25 cellular contexts compared by ENCODE assay signal in genomic region chr11:70630068-70630467, GRCh38.
A peak's percentile ranks its signal among the peaks of the same experiment; 100 is the strongest.
DNase-seq lines count a peak whose midpoint lies in the region; ATAC-seq and TF ChIP-seq lines count a peak whose summit lies in the region.
"Had no signal": no experiment of that assay in that cellular context is flagged by ENCODE, and none has a peak within 500 bp of the region (broad histone marks: within the 10 kb centered on the region; RNA-seq: fewer than 3 reads in every experiment).

No MANE protein-coding gene starts in this region.

- H3K4me3 Mint-ChIP-seq in activated T-helper 2 cell treated with anti-CD3 and anti-CD28 coated beads, Interferon-gamma antibody, Interleukin-2, Interleukin-4, amounts not matched to agents 10 μg/mL and 5 μg/mL and 100 μg/mL, durations not matched to agents 14 hours and 24 hours and 36 hours (ENCODE audit: low read depth): no peak overlapping the region
- H3K4me3 Mint-ChIP-seq: CD14-positive monocyte; CD4-positive, alpha-beta memory T cell; CD4-positive, CD25-positive, alpha-beta regulatory T cell; CD8-positive, alpha-beta memory T cell had no signal

- no peaks in the 10 kb centered on the region for H3K79me2 ChIP-seq in mammary epithelial cell (ENCODE audit: insufficient read depth, low read length)

- H3K79me1 ChIP-seq in neuronal stem cell (ENCODE audit: low read depth, low read length): no peaks in the 10 kb centered on the region

- CTCF ChIA-PET in mammary epithelial cell (lab: Charles Lee; ENCODE audit: low non-redundant PET): no interaction called here

- H3K4me3 ChIP-seq in dorsolateral prefrontal cortex (no peak overlapping the region), neuronal stem cell (ENCODE audit: low read length in 2 of 2) (no peak overlapping the region), mammary epithelial cell (replicated peaks in 1 of 3; ENCODE audit: insufficient read depth in 1 of 3, low read depth in 2 of 3, low read length in 3 of 3) (no peak overlapping the region)
- H3K4me3 ChIP-seq: BLaER1, GM12878 had no signal

- H2AFZ ChIP-seq in neuronal stem cell (ENCODE audit: low read length) (no peak overlapping the region), mammary epithelial cell (ENCODE audit: low read depth, low read length) (no peak overlapping the region)

- H4K20me1 ChIP-seq in mammary epithelial cell (ENCODE audit: insufficient read depth, low read length): no peaks in the 10 kb centered on the region
- H4K20me1 ChIP-seq: BLaER1 had no signal

- dilution Hi-C loops in mammary epithelial cell (cut with HindIII; ENCODE audit: low sequenced_read_pairs): no loop called here

- H2AK5ac ChIP-seq in neuronal stem cell (ENCODE audit: low read depth, low read length): peak overlapping the region; percentile 73

- H3K27me3 Mint-ChIP-seq in activated T-helper 2 cell treated with anti-CD3 and anti-CD28 coated beads, Interferon-gamma antibody, Interleukin-2, Interleukin-4, amounts not matched to agents 10 μg/mL and 5 μg/mL and 100 μg/mL, durations not matched to agents 14 hours and 24 hours and 36 hours (ENCODE audit: low read depth): no peaks in the 10 kb centered on the region
- H3K27me3 Mint-ChIP-seq: CD4-positive, CD25-positive, alpha-beta regulatory T cell had no signal

- no peak overlapping the region for H3K4me2 ChIP-seq in neuronal stem cell (ENCODE audit: insufficient read depth, low read length, poor library complexity, severe bottlenecking)
- no peak overlapping the region for H3K4me2 ChIP-seq in mammary epithelial cell (ENCODE audit: insufficient read depth, low read depth, low read length)
- H3K4me2 ChIP-seq: BLaER1 had no signal

- H3K14ac ChIP-seq in neuronal stem cell (ENCODE audit: low read length): no peak overlapping the region

- H3K27me3 ChIP-seq in dorsolateral prefrontal cortex (no peaks in the 10 kb centered on the region), neuronal stem cell (ENCODE audit: control insufficient read depth in 3 of 3, insufficient read depth in 3 of 3, low read depth in 1 of 3, low read length in 3 of 3) (no peaks in the 10 kb centered on the region), mammary epithelial cell (ENCODE audit: insufficient read depth, low read length) (no peaks in the 10 kb centered on the region)
- H3K27me3 ChIP-seq: BE2C, BLaER1 had no signal

- no peak overlapping the region for H2BK120ac ChIP-seq in neuronal stem cell (ENCODE audit: low read depth, low read length)

- no peaks in the 10 kb centered on the region for H3K36me3 Mint-ChIP-seq in activated T-helper 2 cell treated with anti-CD3 and anti-CD28 coated beads, Interferon-gamma antibody, Interleukin-2, Interleukin-4, amounts not matched to agents 10 μg/mL and 5 μg/mL and 100 μg/mL, durations not matched to agents 14 hours and 24 hours and 36 hours (ENCODE audit: low read depth)
- H3K36me3 Mint-ChIP-seq: CD14-positive monocyte; CD4-positive, alpha-beta memory T cell; CD4-positive, CD25-positive, alpha-beta regulatory T cell; CD8-positive, alpha-beta memory T cell had no signal

- H3K4me1 ChIP-seq in neuronal stem cell (ENCODE audit: control insufficient read depth in 2 of 2, insufficient read depth in 1 of 2, low read depth in 1 of 2, low read length in 2 of 2) (peaks cover 17 to 36% of the 10 kb centered on the region in 2 donors), mammary epithelial cell (ENCODE audit: insufficient read depth, low read length) (peaks cover 7% of the 10 kb centered on the region)

- peak overlapping the region in 31 of 59 donors; percentile 1 to 87 (median 59) for H3K27ac ChIP-seq in dorsolateral prefrontal cortex
- H3K27ac ChIP-seq in neuronal stem cell (replicated peaks; ENCODE audit: low read length): no peak overlapping the region
- peak overlapping the region; percentile 44 for H3K27ac ChIP-seq in temporal lobe (ENCODE audit: low read depth, low read length)
- H3K27ac ChIP-seq in mammary epithelial cell (ENCODE audit: insufficient read depth, low read depth, low read length): no peak overlapping the region
- H3K27ac ChIP-seq: BLaER1 had no signal

- H3K9me3 ChIP-seq in neuronal stem cell (replicated peaks in 1 of 2; ENCODE audit: control insufficient read depth in 2 of 2, insufficient read depth in 1 of 2, low read depth in 1 of 2, low read length in 2 of 2): peaks cover 0 to under 1% of the 10 kb centered on the region in 2 donors
- no peaks in the 10 kb centered on the region for H3K9me3 ChIP-seq in mammary epithelial cell (replicated peaks; ENCODE audit: insufficient read depth, low read length)
- H3K9me3 ChIP-seq: BE2C, BLaER1 had no signal

- ATAC-seq in HG03280 (IDR thresholded peaks at IDR 0.05; ENCODE audit: unreplicated experiment): no peak
- ATAC-seq: GM12878 had no signal

- in situ Hi-C loops in GM13977 (cut with MboI; ENCODE audit: low pct_unique_long_range_greater_than_20kb, low sequenced_read_pairs, unreplicated experiment) (no loop called here), mammary epithelial cell (cut with MboI; ENCODE audit: low sequenced_read_pairs in 2 of 2) (no loop called here)

- no peak overlapping the region for H3K4ac ChIP-seq in neuronal stem cell (ENCODE audit: low read length)

- H3K27ac Mint-ChIP-seq in activated T-helper 2 cell treated with anti-CD3 and anti-CD28 coated beads, Interferon-gamma antibody, Interleukin-2, Interleukin-4, amounts not matched to agents 10 μg/mL and 5 μg/mL and 100 μg/mL, durations not matched to agents 14 hours and 24 hours and 36 hours: no peak overlapping the region
- H3K27ac Mint-ChIP-seq: CD14-positive monocyte; CD4-positive, alpha-beta memory T cell; CD4-positive, CD25-positive, alpha-beta regulatory T cell; CD8-positive, alpha-beta memory T cell had no signal

- H2BK12ac ChIP-seq in neuronal stem cell (ENCODE audit: low read length): no peak overlapping the region

- peak overlapping the region; percentile 94 for H4K91ac ChIP-seq in neuronal stem cell (ENCODE audit: low read depth, low read length, poor library complexity)

- peak overlapping the region; percentile 53 for H3K23ac ChIP-seq in neuronal stem cell (ENCODE audit: low read depth, low read length, poor library complexity)

- no peak overlapping the region for H4K8ac ChIP-seq in neuronal stem cell (ENCODE audit: low read depth, low read length)

- intact Hi-C loops in dorsolateral prefrontal cortex (cut with DNase I) (no loop called here), mammary epithelial cell (cut with micrococcal nuclease) (no loop called here)
- intact Hi-C loops in activated T-helper 2 cell treated with anti-CD3 and anti-CD28 coated beads, Interferon-gamma antibody, Interleukin-2, Interleukin-4, amounts not matched to agents 10 μg/mL and 5 μg/mL and 100 μg/mL, durations not matched to agents 14 hours and 24 hours and 36 hours (cut with micrococcal nuclease): no loop called here

- TF ChIP-seq CTCF in dorsolateral prefrontal cortex (IDR thresholded peaks at IDR 0.05 in 54 of 56, conservative IDR thresholded peaks at IDR 0.05 in 2 of 56; ENCODE audit: low read depth in 1 of 56, partially characterized antibody in 56 of 56) (no peak), GM13977 (IDR thresholded peaks at IDR 0.05; ENCODE audit: extremely low read depth, insufficient read depth, missing control alignments) (no peak), mammary epithelial cell (conservative IDR thresholded peaks at IDR 0.05 in 1 of 2, IDR thresholded peaks at IDR 0.05 in 1 of 2; ENCODE audit: extremely low read depth in 1 of 2, insufficient read depth in 1 of 2, low read depth in 1 of 2, low read length in 2 of 2) (no peak)

- no TSS peak for BruUV-seq in mammary epithelial cell (replicated peaks; lab: Mats Ljungman, UMichigan)

- H3K36me3 ChIP-seq in neuronal stem cell (replicated peaks in 1 of 2; ENCODE audit: control insufficient read depth in 2 of 2, insufficient read depth in 2 of 2, low read length in 2 of 2) (no peaks in the 10 kb centered on the region), mammary epithelial cell (ENCODE audit: insufficient read depth, low read length) (no peaks in the 10 kb centered on the region)
- H3K36me3 ChIP-seq: BE2C, BLaER1 had no signal

- WGBS in neuronal stem cell (ENCODE audit: extremely low coverage in 2 of 2, insufficient read length in 2 of 2, insufficient replicate concordance in 1 of 2), 2 donors: no CpG with 5 or more reads among the region's 9 CpGs
- WGBS in mammary epithelial cell (ENCODE audit: low coverage, missing lambda C conversion rate): 93% methylated on average over 8 of the region's 9 CpGs

- H3K9me3 Mint-ChIP-seq in activated T-helper 2 cell treated with anti-CD3 and anti-CD28 coated beads, Interferon-gamma antibody, Interleukin-2, Interleukin-4, amounts not matched to agents 10 μg/mL and 5 μg/mL and 100 μg/mL, durations not matched to agents 14 hours and 24 hours and 36 hours: no peaks in the 10 kb centered on the region
- H3K9me3 Mint-ChIP-seq: CD14-positive monocyte; CD8-positive, alpha-beta memory T cell had no signal

- peak overlapping the region; percentile 75 for H3K18ac ChIP-seq in neuronal stem cell (ENCODE audit: low read length)

- no peak overlapping the region for H3K9ac ChIP-seq in neuronal stem cell (ENCODE audit: low read depth, low read length, poor library complexity)
- H3K9ac ChIP-seq in mammary epithelial cell (ENCODE audit: insufficient read depth, low read length): no peak overlapping the region
- H3K9ac ChIP-seq: BLaER1 had no signal

- H3K4me1 Mint-ChIP-seq in activated T-helper 2 cell treated with anti-CD3 and anti-CD28 coated beads, Interferon-gamma antibody, Interleukin-2, Interleukin-4, amounts not matched to agents 10 μg/mL and 5 μg/mL and 100 μg/mL, durations not matched to agents 14 hours and 24 hours and 36 hours (ENCODE audit: low read depth): no peaks in the 10 kb centered on the region
- H3K4me1 Mint-ChIP-seq: CD4-positive, alpha-beta memory T cell; CD4-positive, CD25-positive, alpha-beta regulatory T cell; CD8-positive, alpha-beta memory T cell had no signal

- no peak for DNase-seq in dorsolateral prefrontal cortex
- no peak for DNase-seq in neuronal stem cell (ENCODE audit: low spot score)
- DNase-seq in activated T-helper 2 cell treated with anti-CD3 and anti-CD28 coated beads, Interferon-gamma antibody, Interleukin-2, Interleukin-4, amounts not matched to agents 10 μg/mL and 5 μg/mL and 100 μg/mL, durations not matched to agents 14 hours and 24 hours and 36 hours (ENCODE audit: low spot score): no peak
- DNase-seq in GM13977 (ENCODE audit: low spot score): no peak
- no peak for DNase-seq in mammary epithelial cell
- DNase-seq: 8988T; ACHN; BE2C; C1 segment of cervical spinal cord; CD4-positive, alpha-beta memory T cell; CD4-positive, CD25-positive, alpha-beta regulatory T cell; CD8-positive, alpha-beta memory T cell; COR-L47; DMS 273 treated with DMSO at 0.1 percent for 48 hours; DMS153; DMS53; DMS79; DND-41; EL; GDM1 had no signal

- no peak overlapping the region for H2BK5ac ChIP-seq in neuronal stem cell (ENCODE audit: low read length)

- peak overlapping the region; percentile 78 for H2BK15ac ChIP-seq in neuronal stem cell (ENCODE audit: low read length)

Comparison
In these comparisons a context has a peak if more than half of its experiments do, and no peak if none do; other contexts are left out.
1. H3K27ac ChIP-seq: peak in dorsolateral prefrontal cortex (31 of 59) and temporal lobe (single experiment); none in neuronal stem cell (single experiment) and mammary epithelial cell (single experiment).